In genomic region chr3:177591371-177591770, GRCh38 we compare ENCODE assay signal across 8 cellular contexts.
DNase-seq lines count a peak whose midpoint lies in the region; ATAC-seq lines count a peak whose summit lies in the region.

No MANE protein-coding gene starts in this region.

- intact Hi-C loops in activated T-helper 1 cell treated with anti-CD3 and anti-CD28 coated beads, Interleukin-12 subunit alpha, Interleukin-12 subunit beta, Interleukin-2, Interleukin-4 antibody, amounts not matched to agents 30 ng/mL and 10 ng/mL and 1 ng/mL, durations not matched to agents 14 hours and 24 hours and 36 hours (cut with micrococcal nuclease), result loop anchor here (2.0 to 5.0 kb wide), 3 partner anchors 196 to 394 kb away; partner anchors contain the start of gene TBL1XR1

- peak; percentile 26 for ATAC-seq in stimulated activated naive CD8-positive, alpha-beta T cell treated with anti-CD3 and anti-CD28 coated beads, Interleukin-15, amount 100 ng/mL, for 72 hours
- no peak for ATAC-seq in stimulated activated naive CD8-positive, alpha-beta T cell treated with anti-CD3 and anti-CD28 coated beads, Interleukin-15, Interleukin-2, amounts not matched to agents 100 U/mL and 50 U/mL, for 24 hours
- ATAC-seq in HG03196 (IDR thresholded peaks at IDR 0.05; ENCODE audit: unreplicated experiment), result peak; percentile 77

- peak overlapping the region in 1 of 2 donors; percentile 47 for H3K4me3 Mint-ChIP-seq in stimulated activated naive CD8-positive, alpha-beta T cell treated with anti-CD3 and anti-CD28 coated beads, Interleukin-15, amount 100 ng/mL, for 72 hours
- H3K4me3 Mint-ChIP-seq in activated T-helper 1 cell treated with anti-CD3 and anti-CD28 coated beads, Interleukin-12 subunit alpha, Interleukin-12 subunit beta, Interleukin-2, Interleukin-4 antibody, amounts not matched to agents 30 ng/mL and 10 ng/mL and 1 ng/mL, durations not matched to agents 14 hours and 24 hours and 36 hours, result peak overlapping the region; percentile 43

- H3K4me1 Mint-ChIP-seq in stimulated activated naive CD8-positive, alpha-beta T cell treated with anti-CD3 and anti-CD28 coated beads, Interleukin-15, amount 100 ng/mL, for 72 hours, result peaks cover 42% of the 10 kb centered on the region
- peaks cover 46% of the 10 kb centered on the region for H3K4me1 Mint-ChIP-seq in activated T-helper 1 cell treated with anti-CD3 and anti-CD28 coated beads, Interleukin-12 subunit alpha, Interleukin-12 subunit beta, Interleukin-2, Interleukin-4 antibody, amounts not matched to agents 30 ng/mL and 10 ng/mL and 1 ng/mL, durations not matched to agents 14 hours and 24 hours and 36 hours (ENCODE audit: low read depth)

- H3K9me3 Mint-ChIP-seq in stimulated activated naive CD8-positive, alpha-beta T cell treated with anti-CD3 and anti-CD28 coated beads, Interleukin-15, amount 100 ng/mL, for 72 hours, result peaks cover 7 to 11% of the 10 kb centered on the region in 2 donors
- H3K9me3 Mint-ChIP-seq in activated T-helper 1 cell treated with anti-CD3 and anti-CD28 coated beads, Interleukin-12 subunit alpha, Interleukin-12 subunit beta, Interleukin-2, Interleukin-4 antibody, amounts not matched to agents 30 ng/mL and 10 ng/mL and 1 ng/mL, durations not matched to agents 14 hours and 24 hours and 36 hours, result peaks cover 11% of the 10 kb centered on the region

- DNase-seq in stimulated activated naive CD8-positive, alpha-beta T cell treated with anti-CD3 and anti-CD28 coated beads, Interleukin-15, amount 100 ng/mL, for 72 hours, result no peak
- DNase-seq in stimulated activated naive CD8-positive, alpha-beta T cell treated with anti-CD3 and anti-CD28 coated beads, Interleukin-15, Interleukin-2, amounts not matched to agents 100 U/mL and 50 U/mL, for 24 hours, result no peak
- DNase-seq in activated T-helper 1 cell treated with anti-CD3 and anti-CD28 coated beads, Interleukin-12 subunit alpha, Interleukin-12 subunit beta, Interleukin-2, Interleukin-4 antibody, amounts not matched to agents 30 ng/mL and 10 ng/mL and 1 ng/mL, durations not matched to agents 14 hours and 24 hours and 36 hours (ENCODE audit: low spot score), result no peak
- DNase-seq in mucosa of gallbladder (ENCODE audit: low spot score) (peak; percentile 20), hepatic stellate cell (ENCODE audit: low spot score) (no peak)
- DNase-seq in stimulated activated CD4-positive, alpha-beta T cell treated with anti-CD3 and anti-CD28 coated beads, Interleukin-2, amount 100 ng/mL, for 24 hours, result no peak
- no peak for DNase-seq in central memory CD4-positive, alpha-beta T cell

- H3K27me3 Mint-ChIP-seq in stimulated activated naive CD8-positive, alpha-beta T cell treated with anti-CD3 and anti-CD28 coated beads, Interleukin-15, amount 100 ng/mL, for 72 hours, result no peaks in the 10 kb centered on the region
- H3K27me3 Mint-ChIP-seq in activated T-helper 1 cell treated with anti-CD3 and anti-CD28 coated beads, Interleukin-12 subunit alpha, Interleukin-12 subunit beta, Interleukin-2, Interleukin-4 antibody, amounts not matched to agents 30 ng/mL and 10 ng/mL and 1 ng/mL, durations not matched to agents 14 hours and 24 hours and 36 hours (ENCODE audit: insufficient read depth), result no peaks in the 10 kb centered on the region

- H3K36me3 Mint-ChIP-seq in activated T-helper 1 cell treated with anti-CD3 and anti-CD28 coated beads, Interleukin-12 subunit alpha, Interleukin-12 subunit beta, Interleukin-2, Interleukin-4 antibody, amounts not matched to agents 30 ng/mL and 10 ng/mL and 1 ng/mL, durations not matched to agents 14 hours and 24 hours and 36 hours (ENCODE audit: low read depth), result peaks cover 5% of the 10 kb centered on the region

- H3K27ac Mint-ChIP-seq in stimulated activated naive CD8-positive, alpha-beta T cell treated with anti-CD3 and anti-CD28 coated beads, Interleukin-15, amount 100 ng/mL, for 72 hours, result peak overlapping the region in 1 of 2 donors; percentile 82
- H3K27ac Mint-ChIP-seq in activated T-helper 1 cell treated with anti-CD3 and anti-CD28 coated beads, Interleukin-12 subunit alpha, Interleukin-12 subunit beta, Interleukin-2, Interleukin-4 antibody, amounts not matched to agents 30 ng/mL and 10 ng/mL and 1 ng/mL, durations not matched to agents 14 hours and 24 hours and 36 hours, result no peak overlapping the region
